In the genomic region with DNA sequence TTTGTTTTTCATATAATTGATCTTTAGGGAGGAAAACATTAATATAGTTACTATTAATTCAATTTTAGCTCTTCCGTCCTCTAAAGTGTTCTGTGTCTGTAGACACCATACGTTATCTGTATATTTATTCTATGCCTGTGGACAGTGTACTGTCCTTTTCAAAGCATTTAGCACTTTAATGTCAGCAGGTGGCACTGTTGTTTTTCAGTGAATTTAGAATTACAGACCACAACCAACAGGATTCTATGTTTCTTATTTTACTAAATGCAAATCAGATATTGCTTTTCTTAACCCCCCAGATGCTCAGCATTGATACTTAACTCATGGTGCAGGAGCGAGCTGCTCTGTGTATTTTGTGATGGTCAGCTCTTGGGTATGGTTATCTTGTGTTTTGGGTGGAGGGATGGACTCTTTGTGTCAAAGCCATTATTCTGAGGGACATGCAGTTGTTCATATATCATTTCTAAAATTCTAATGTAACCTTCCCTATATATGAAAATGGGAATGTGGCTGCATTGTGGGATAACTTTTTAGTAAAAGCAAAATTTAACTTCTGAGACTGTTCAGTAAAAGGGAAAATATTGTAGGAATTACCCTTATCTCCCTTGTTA, we compare ENCODE assay signal across 8 cellular contexts.
DNase-seq lines count a peak whose midpoint lies in the region; ATAC-seq and TF ChIP-seq lines count a peak whose summit lies in the region.

No MANE protein-coding gene starts in this region.

- no peaks in the 10 kb centered on the region for H3K9me2 ChIP-seq in GM23338 (ENCODE audit: insufficient read depth)

- peaks cover 20% of the 10 kb centered on the region for H3K4me1 Mint-ChIP-seq in GM23338
- H3K4me1 Mint-ChIP-seq in naive thymus-derived CD8-positive, alpha-beta T cell, result peaks cover 0 to 6% (median 2%) of the 10 kb centered on the region in 4 donors

- peaks cover 18% of the 10 kb centered on the region for H3K36me3 Mint-ChIP-seq in GM23338 (ENCODE audit: low read depth)
- H3K36me3 Mint-ChIP-seq in naive thymus-derived CD8-positive, alpha-beta T cell, result peaks cover 4 to 65% (median 9%) of the 10 kb centered on the region in 3 donors

- H3K27ac Mint-ChIP-seq in GM23338, result no peak overlapping the region
- peak overlapping the region in 2 of 10 donors; percentile 37 to 43 for H3K27ac Mint-ChIP-seq in naive thymus-derived CD8-positive, alpha-beta T cell

- H3K9me3 Mint-ChIP-seq in GM23338, result no peaks in the 10 kb centered on the region
- no peaks in the 10 kb centered on the region for H3K9me3 Mint-ChIP-seq in naive thymus-derived CD8-positive, alpha-beta T cell

- peaks cover 21% of the 10 kb centered on the region; the same call in 1 of the 2 replicates for H3K36me3 ChIP-seq in GM23338 (ENCODE audit: insufficient read depth)

- POLR2A ChIA-PET in naive thymus-derived CD8-positive, alpha-beta T cell (lab: Charles Lee), result interaction anchor here (0.5 kb wide), 1 partner anchor 123 kb away, joined by 3 read pairs; no protein-coding TSS in a partner anchor

- H3K4me3 Mint-ChIP-seq in GM23338, result no peak overlapping the region
- no peak overlapping the region for H3K4me3 Mint-ChIP-seq in naive thymus-derived CD8-positive, alpha-beta T cell

- H3K4me3 ChIP-seq in GM23338, result no peak overlapping the region

- H3K27me3 Mint-ChIP-seq in GM23338 (ENCODE audit: insufficient read depth, low read depth, poor library complexity), result peaks cover 4% of the 10 kb centered on the region
- H3K27me3 Mint-ChIP-seq in naive thymus-derived CD8-positive, alpha-beta T cell, result no peaks in the 10 kb centered on the region

- H3K27ac ChIP-seq in GM23338 (ENCODE audit: low read depth), result no peak overlapping the region

- peaks cover 8% of the 10 kb centered on the region for H3K4me1 ChIP-seq in GM23338 (ENCODE audit: insufficient read depth)

- DNase-seq in DMS114 treated with DMSO at 0.1 percent for 48 hours (lab: John Stamatoyannopoulos, UW; ENCODE audit: unreplicated experiment), result peak; percentile 23
- DNase-seq in GM23338 (ENCODE audit: low spot score), result peak; percentile 55
- DNase-seq in NCI-H460 (ENCODE audit: extremely low read depth, low read depth), result peak; percentile 25
- DNase-seq in dermis blood vessel endothelial cell, result peak; percentile 65
- DNase-seq in naive thymus-derived CD8-positive, alpha-beta T cell, result peak in 4 of 10 donors; percentile 9 to 40 (median 24)
- DNase-seq in T1000 (lab: John Stamatoyannopoulos, UW), result no peak
- DNase-seq in stimulated activated CD4-positive, alpha-beta T cell treated with anti-CD3 and anti-CD28 coated beads, Interleukin-4, amount 100 ng/mL, for 1 hour, result no peak

- peak; percentile 46 to 72 for TF ChIP-seq CTCF in GM23338 (conservative IDR thresholded peaks at IDR 0.05; ENCODE audit: low read depth in 2 of 2)

- no peaks in the 10 kb centered on the region for H3K27me3 ChIP-seq in GM23338 (ENCODE audit: insufficient read depth)

- no peaks in the 10 kb centered on the region for H3K79me2 ChIP-seq in GM23338 (replicated peaks; ENCODE audit: insufficient read depth)

- no peaks in the 10 kb centered on the region for H3F3A ChIP-seq in GM23338 (replicated peaks; ENCODE audit: low read depth)

- H3K4me2 ChIP-seq in GM23338, result no peak overlapping the region

- ATAC-seq in GM23338, result no peak; the same call in 2 of the 3 replicates
- peak; percentile 42 to 53 for ATAC-seq in naive thymus-derived CD8-positive, alpha-beta T cell
- no peak for ATAC-seq in HG02642 (IDR thresholded peaks at IDR 0.05; ENCODE audit: poor library complexity, unreplicated experiment)

- H2AFZ ChIP-seq in GM23338, result no peak overlapping the region

- H4K20me1 ChIP-seq in GM23338 (replicated peaks; ENCODE audit: insufficient read depth), result peaks cover 6% of the 10 kb centered on the region; the same call in 1 of the 2 replicates

TF ChIP-seq in GM23338, 12 proteins besides CTCF, POLR2A, EP300 and RAD21 (continues in another document):
- TF ChIP-seq CREB1 (CRISPR knock-in tag; IDR thresholded peaks at IDR 0.05; ENCODE audit: low read depth) (no peak), JUNB (IDR thresholded peaks at IDR 0.05; ENCODE audit: unreplicated experiment) (no peak), EZH2 (IDR thresholded peaks at IDR 0.05; ENCODE audit: low read depth, unreplicated experiment) (no peak), ZNF114 (CRISPR knock-in tag; IDR thresholded peaks at IDR 0.05) (no peak), NANOG (IDR thresholded peaks at IDR 0.05; ENCODE audit: borderline replicate concordance) (no peak), EZH2phosphoT487 (IDR thresholded peaks at IDR 0.05; ENCODE audit: unreplicated experiment) (no peak), STAT1 (IDR thresholded peaks at IDR 0.05; ENCODE audit: unreplicated experiment) (no peak), POLR2AphosphoS5 (IDR thresholded peaks at IDR 0.05; ENCODE audit: low read depth) (no peak)
- TF ChIP-seq, protein P1, sequence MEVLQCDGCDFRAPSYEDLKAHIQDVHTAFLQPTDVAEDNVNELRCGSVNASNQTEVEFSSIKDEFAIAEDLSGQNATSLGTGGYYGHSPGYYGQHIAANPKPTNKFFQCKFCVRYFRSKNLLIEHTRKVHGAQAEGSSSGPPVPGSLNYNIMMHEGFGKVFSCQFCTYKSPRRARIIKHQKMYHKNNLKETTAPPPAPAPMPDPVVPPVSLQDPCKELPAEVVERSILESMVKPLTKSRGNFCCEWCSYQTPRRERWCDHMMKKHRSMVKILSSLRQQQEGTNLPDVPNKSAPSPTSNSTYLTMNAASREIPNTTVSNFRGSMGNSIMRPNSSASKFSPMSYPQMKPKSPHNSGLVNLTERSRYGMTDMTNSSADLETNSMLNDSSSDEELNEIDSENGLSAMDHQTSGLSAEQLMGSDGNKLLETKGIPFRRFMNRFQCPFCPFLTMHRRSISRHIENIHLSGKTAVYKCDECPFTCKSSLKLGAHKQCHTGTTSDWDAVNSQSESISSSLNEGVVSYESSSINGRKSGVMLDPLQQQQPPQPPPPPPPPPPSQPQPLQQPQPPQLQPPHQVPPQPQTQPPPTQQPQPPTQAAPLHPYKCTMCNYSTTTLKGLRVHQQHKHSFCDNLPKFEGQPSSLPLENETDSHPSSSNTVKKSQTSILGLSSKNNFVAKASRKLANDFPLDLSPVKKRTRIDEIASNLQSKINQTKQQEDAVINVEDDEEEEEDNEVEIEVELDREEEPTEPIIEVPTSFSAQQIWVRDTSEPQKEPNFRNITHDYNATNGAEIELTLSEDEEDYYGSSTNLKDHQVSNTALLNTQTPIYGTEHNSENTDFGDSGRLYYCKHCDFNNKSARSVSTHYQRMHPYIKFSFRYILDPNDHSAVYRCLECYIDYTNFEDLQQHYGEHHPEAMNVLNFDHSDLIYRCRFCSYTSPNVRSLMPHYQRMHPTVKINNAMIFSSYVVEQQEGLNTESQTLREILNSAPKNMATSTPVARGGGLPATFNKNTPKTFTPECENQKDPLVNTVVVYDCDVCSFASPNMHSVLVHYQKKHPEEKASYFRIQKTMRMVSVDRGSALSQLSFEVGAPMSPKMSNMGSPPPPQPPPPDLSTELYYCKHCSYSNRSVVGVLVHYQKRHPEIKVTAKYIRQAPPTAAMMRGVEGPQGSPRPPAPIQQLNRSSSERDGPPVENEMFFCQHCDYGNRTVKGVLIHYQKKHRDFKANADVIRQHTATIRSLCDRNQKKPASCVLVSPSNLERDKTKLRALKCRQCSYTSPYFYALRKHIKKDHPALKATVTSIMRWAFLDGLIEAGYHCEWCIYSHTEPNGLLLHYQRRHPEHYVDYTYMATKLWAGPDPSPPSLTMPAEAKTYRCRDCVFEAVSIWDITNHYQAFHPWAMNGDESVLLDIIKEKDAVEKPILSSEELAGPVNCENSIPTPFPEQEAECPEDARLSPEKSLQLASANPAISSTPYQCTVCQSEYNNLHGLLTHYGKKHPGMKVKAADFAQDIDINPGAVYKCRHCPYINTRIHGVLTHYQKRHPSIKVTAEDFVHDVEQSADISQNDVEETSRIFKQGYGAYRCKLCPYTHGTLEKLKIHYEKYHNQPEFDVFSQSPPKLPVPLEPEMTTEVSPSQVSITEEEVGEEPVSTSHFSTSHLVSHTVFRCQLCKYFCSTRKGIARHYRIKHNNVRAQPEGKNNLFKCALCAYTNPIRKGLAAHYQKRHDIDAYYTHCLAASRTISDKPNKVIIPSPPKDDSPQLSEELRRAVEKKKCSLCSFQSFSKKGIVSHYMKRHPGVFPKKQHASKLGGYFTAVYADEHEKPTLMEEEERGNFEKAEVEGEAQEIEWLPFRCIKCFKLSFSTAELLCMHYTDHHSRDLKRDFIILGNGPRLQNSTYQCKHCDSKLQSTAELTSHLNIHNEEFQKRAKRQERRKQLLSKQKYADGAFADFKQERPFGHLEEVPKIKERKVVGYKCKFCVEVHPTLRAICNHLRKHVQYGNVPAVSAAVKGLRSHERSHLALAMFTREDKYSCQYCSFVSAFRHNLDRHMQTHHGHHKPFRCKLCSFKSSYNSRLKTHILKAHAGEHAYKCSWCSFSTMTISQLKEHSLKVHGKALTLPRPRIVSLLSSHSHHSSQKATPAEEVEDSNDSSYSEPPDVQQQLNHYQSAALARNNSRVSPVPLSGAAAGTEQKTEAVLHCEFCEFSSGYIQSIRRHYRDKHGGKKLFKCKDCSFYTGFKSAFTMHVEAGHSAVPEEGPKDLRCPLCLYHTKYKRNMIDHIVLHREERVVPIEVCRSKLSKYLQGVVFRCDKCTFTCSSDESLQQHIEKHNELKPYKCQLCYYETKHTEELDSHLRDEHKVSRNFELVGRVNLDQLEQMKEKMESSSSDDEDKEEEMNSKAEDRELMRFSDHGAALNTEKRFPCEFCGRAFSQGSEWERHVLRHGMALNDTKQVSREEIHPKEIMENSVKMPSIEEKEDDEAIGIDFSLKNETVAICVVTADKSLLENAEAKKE (CRISPR knock-in tag; IDR thresholded peaks at IDR 0.05), result no peak

Comparison
In these comparisons a context has a peak if more than half of its experiments do, and no peak if none do; other contexts are left out.
1. DNase-seq: peak in DMS114 treated with DMSO at 0.1 percent for 48 hours (single experiment), GM23338 (single experiment), NCI-H460 (single experiment) and dermis blood vessel endothelial cell (single experiment); none in T1000 (single experiment) and stimulated activated CD4-positive, alpha-beta T cell treated with anti-CD3 and anti-CD28 coated beads, Interleukin-4, amount 100 ng/mL, for 1 hour (single experiment).
2. ATAC-seq: peak in naive thymus-derived CD8-positive, alpha-beta T cell (2 of 2); none in GM23338 (single experiment) and HG02642 (single experiment).